In genomic region chr3:117486709-117487394, GRCh38 we compare ENCODE assay signal across 13 cellular contexts.
DNase-seq lines count a peak whose midpoint lies in the region; ATAC-seq and TF ChIP-seq lines count a peak whose summit lies in the region.
"Had no signal": no experiment of that assay in that cellular context is flagged by ENCODE, and none has a peak within 500 bp of the region (broad histone marks: within the 10 kb centered on the region; RNA-seq: fewer than 3 reads in every experiment).

No MANE protein-coding gene starts in this region.

- H3K4me3 ChIP-seq in SK-N-SH (ENCODE audit: low read depth in 2 of 2, low read length in 1 of 2) = no peak overlapping the region
- H3K4me3 ChIP-seq: A549, Peyer's patch, upper lobe of left lung had no signal

- in situ Hi-C loops in KBM-7 (cut with MboI; ENCODE audit: low pct_unique_long_range_greater_than_20kb, low sequenced_read_pairs) = no loop called here

- TF ChIP-seq EP300 in SK-N-SH (IDR thresholded peaks at IDR 0.05; ENCODE audit: borderline replicate concordance in 1 of 2, low read depth in 1 of 2, low read length in 1 of 2) = no peak

- 53% methylated on average over 4 of the region's 4 CpGs for WGBS in SK-N-SH (ENCODE audit: low lambda C conversion rate)

- H3K27me3 ChIP-seq in SK-N-SH (ENCODE audit: insufficient read depth) = no peaks in the 10 kb centered on the region; the same call in 1 of the 2 replicates
- H3K27me3 ChIP-seq: Peyer's patch, upper lobe of left lung had no signal

- no peaks in the 10 kb centered on the region for H4K20me1 ChIP-seq in SK-N-SH (ENCODE audit: insufficient read depth)

- POLR2A ChIA-PET in SK-N-SH (lab: Yijun Ruan, JAX) = no interaction called here

- no peaks in the 10 kb centered on the region for H3K9me2 ChIP-seq in SK-N-SH

- CTCF ChIA-PET in SK-N-SH (lab: Yijun Ruan, JAX) = interaction anchor here (1.2 kb wide), 2 partner anchors 9 to 13 kb away, joined by 3 to 4 read pairs; no protein-coding TSS in a partner anchor

- no peaks in the 10 kb centered on the region for H3K9me3 ChIP-seq in SK-N-SH
- H3K9me3 ChIP-seq: A549, Peyer's patch, upper lobe of left lung had no signal

- H3K4me2 ChIP-seq in SK-N-SH = no peak overlapping the region
- H3K4me2 ChIP-seq: A549 had no signal

- peaks cover 0 to 7% of the 10 kb centered on the region in 2 experiments; a peak in 2 of 4 replicates for H3K4me1 ChIP-seq in SK-N-SH (ENCODE audit: control insufficient read depth in 1 of 2, insufficient read depth in 2 of 2, low read depth in 1 of 2, low read length in 1 of 2)
- H3K4me1 ChIP-seq: A549, Peyer's patch had no signal

- ATAC-seq in SK-N-SH treated with all-trans-retinoic acid at 6 μM for 48 hours = no peak
- ATAC-seq in HG02840 (IDR thresholded peaks at IDR 0.05; ENCODE audit: low FRiP score, unreplicated experiment) = peak; percentile 64
- ATAC-seq: A549 had no signal

- TF ChIP-seq CTCF in SK-N-SH (IDR thresholded peaks at IDR 0.05) = no peak

- no peak overlapping the region for H3K9ac ChIP-seq in SK-N-SH

- no peaks in the 10 kb centered on the region for H3K79me2 ChIP-seq in SK-N-SH (ENCODE audit: insufficient read depth)

- H3K36me3 ChIP-seq in SK-N-SH (replicated peaks in 1 of 2; ENCODE audit: control insufficient read depth in 1 of 2, insufficient read depth in 2 of 2, low read length in 1 of 2) = no peaks in the 10 kb centered on the region
- H3K36me3 ChIP-seq: Peyer's patch, upper lobe of left lung had no signal

- no peaks in the 10 kb centered on the region for H3F3A ChIP-seq in SK-N-SH (replicated peaks; ENCODE audit: insufficient read depth)

- DNase-seq in SK-N-SH = peak; percentile 6
- DNase-seq in NCI-H1417 treated with DMSO at 0.1 percent for 48 hours (lab: John Stamatoyannopoulos, UW) = peak; percentile 13
- no peak for DNase-seq in AG20443 (ENCODE audit: low spot score)
- no peak for DNase-seq in KBM-7
- DNase-seq in hepatic stellate cell (ENCODE audit: low spot score) = no peak
- no peak for DNase-seq in stimulated activated CD4-positive, alpha-beta T cell treated with anti-CD3 and anti-CD28 coated beads, Interleukin-4, amount 100 ng/mL, for 4 hours
- DNase-seq: H9, KG1, Peyer's patch, upper lobe of left lung had no signal

- no peak overlapping the region for H3K27ac ChIP-seq in SK-N-SH (ENCODE audit: low read depth in 2 of 2, low read length in 1 of 2)
- H3K27ac ChIP-seq: A549, Peyer's patch, upper lobe of left lung had no signal

- H2AFZ ChIP-seq in SK-N-SH (ENCODE audit: low read depth) = no peak overlapping the region

- TF ChIP-seq RAD21 in SK-N-SH (IDR thresholded peaks at IDR 0.05; ENCODE audit: low read length) = no peak

TF ChIP-seq in SK-N-SH, 30 proteins besides CTCF, POLR2A, EP300 and RAD21:
- TF ChIP-seq GATA2 (CRISPR knock-in tag; IDR thresholded peaks at IDR 0.05) (no peak), EZH2phosphoT487 (IDR thresholded peaks at IDR 0.05; ENCODE audit: borderline replicate concordance, low read depth) (no peak), SIN3A (IDR thresholded peaks at IDR 0.05; ENCODE audit: borderline replicate concordance, low read depth, low read length) (no peak), YY1 (IDR thresholded peaks at IDR 0.05; ENCODE audit: low read depth) (no peak)

TF ChIP-seq in SK-N-SH treated with all-trans-retinoic acid at 6 μM for 48 hours, 23 proteins besides CTCF, POLR2A, EP300 and RAD21:
- TF ChIP-seq PATZ1 (CRISPR knock-in tag; IDR thresholded peaks at IDR 0.05; ENCODE audit: borderline replicate concordance) (no peak), ZNF70 (CRISPR knock-in tag; IDR thresholded peaks at IDR 0.05) (no peak), POU6F1 (CRISPR knock-in tag; IDR thresholded peaks at IDR 0.05; ENCODE audit: borderline replicate concordance, low read depth) (no peak), OSR1 (CRISPR knock-in tag; IDR thresholded peaks at IDR 0.05) (no peak)

Comparison
In these comparisons a context has a peak if more than half of its experiments do, and no peak if none do; other contexts are left out.
1. DNase-seq: peak in SK-N-SH (single experiment) and NCI-H1417 treated with DMSO at 0.1 percent for 48 hours (single experiment); none in AG20443 (single experiment), KBM-7 (single experiment), hepatic stellate cell (single experiment) and stimulated activated CD4-positive, alpha-beta T cell treated with anti-CD3 and anti-CD28 coated beads, Interleukin-4, amount 100 ng/mL, for 4 hours (0 of 2).